ENCODE assay signal across 1 cellular context in genomic region chr9:114369567-114370240, GRCh38.
TF ChIP-seq lines count a peak whose summit lies in the region.

No MANE protein-coding gene starts in this region.

TF ChIP-seq in SK-N-SH treated with all-trans-retinoic acid at 6 μM for 48 hours, 23 proteins besides CTCF, POLR2A, EP300 and RAD21 (continued from another document):
- no peak for TF ChIP-seq BACH2 (CRISPR knock-in tag; IDR thresholded peaks at IDR 0.05; ENCODE audit: borderline replicate concordance)
- TF ChIP-seq GLIS3 (CRISPR knock-in tag; IDR thresholded peaks at IDR 0.05): no peak
- no peak for TF ChIP-seq ZC3H10 (CRISPR knock-in tag; IDR thresholded peaks at IDR 0.05)
- no peak for TF ChIP-seq PPARA (CRISPR knock-in tag; IDR thresholded peaks at IDR 0.05; ENCODE audit: borderline replicate concordance)
- TF ChIP-seq SNAI2 (CRISPR knock-in tag; IDR thresholded peaks at IDR 0.05): no peak
- TF ChIP-seq ISL1 (CRISPR knock-in tag; IDR thresholded peaks at IDR 0.05): no peak
- TF ChIP-seq ZNF70 (CRISPR knock-in tag; IDR thresholded peaks at IDR 0.05): no peak
- TF ChIP-seq TCF4 (CRISPR knock-in tag; IDR thresholded peaks at IDR 0.05; ENCODE audit: borderline replicate concordance): no peak
- no peak for TF ChIP-seq ZNF565 (CRISPR knock-in tag; conservative IDR thresholded peaks at IDR 0.05; ENCODE audit: low read depth)
- TF ChIP-seq ZNF8 (CRISPR knock-in tag; IDR thresholded peaks at IDR 0.05): no peak
- no peak for TF ChIP-seq ZFP3 (CRISPR knock-in tag; IDR thresholded peaks at IDR 0.05)
- no peak for TF ChIP-seq POU6F1 (CRISPR knock-in tag; IDR thresholded peaks at IDR 0.05; ENCODE audit: borderline replicate concordance, low read depth)
TF ChIP-seq in SK-N-SH treated with all-trans-retinoic acid at 6 μM for 48 hours: peak in this region for 0.
